ENCODE assay signal across 40 cellular contexts in genomic region chr2:18357537-18357936, GRCh38.
"Had no signal": no experiment of that assay in that cellular context is flagged by ENCODE, and none has a peak within 500 bp of the region (broad histone marks: within the 10 kb centered on the region; RNA-seq: fewer than 3 reads in every experiment).

No MANE protein-coding gene starts in this region.

- H3K9me3 Mint-ChIP-seq: activated CD4-positive, alpha-beta memory T cell treated with anti-CD3 and anti-CD28 coated beads, Interleukin-2, amount 10 ng/mL, durations not matched to agents 7 days and 5 days; activated CD4-positive, alpha-beta T cell treated with anti-CD3 and anti-CD28 coated beads, Interleukin-2, amount 10 ng/mL, durations not matched to agents 7 days and 5 days; activated naive CD4-positive, alpha-beta T cell treated with anti-CD3 and anti-CD28 coated beads, Interleukin-2, amount 10 ng/mL, durations not matched to agents 7 days and 5 days; activated naive CD4-positive, alpha-beta T cell treated with anti-CD3 and anti-CD28 coated beads, Interleukin-2, amount 50 U/mL, for 24 hours; activated naive CD8-positive, alpha-beta T cell treated with anti-CD3 and anti-CD28 coated beads, Interleukin-2, amount 10 ng/mL, durations not matched to agents 7 days and 5 days; activated naive CD8-positive, alpha-beta T cell treated with anti-CD3 and anti-CD28 coated beads, Interleukin-2, amount 50 U/mL, for 24 hours; activated T-cell treated with anti-CD3 and anti-CD28 coated beads, Interleukin-2, amount 50 U/mL, for 24 hours; activated T-helper 2 cell treated with anti-CD3 and anti-CD28 coated beads, Interferon-gamma antibody, Interleukin-2, Interleukin-4, amounts not matched to agents 10 μg/mL and 5 μg/mL and 100 μg/mL, durations not matched to agents 14 hours and 24 hours and 36 hours; brain; central memory CD8-positive, alpha-beta T cell; T-helper 1 cell treated with Interleukin-12 subunit alpha and Interleukin-12 subunit beta and Interleukin-4 antibody, amounts not matched to agents 30 μg/mL and 1 μg/mL, for 36 hours; T-helper 2 cell treated with Interferon-gamma antibody and Interleukin-4, amounts not matched to agents 5 μg/mL and 100 μg/mL, for 36 hours; WTC11 had no signal

- ATAC-seq: activated CD4-positive, alpha-beta T cell treated with anti-CD3 and anti-CD28 coated beads for 36 hours; activated CD4-positive, CD25-positive, alpha-beta regulatory T cell treated with anti-CD3 and anti-CD28 coated beads, Interleukin-2, amount 50 U/mL, for 24 hours; activated CD8-positive, alpha-beta memory T cell treated with anti-CD3 and anti-CD28 coated beads, Interleukin-2, amount 10 ng/mL, durations not matched to agents 7 days and 5 days; activated CD8-positive, alpha-beta T cell treated with anti-CD3 and anti-CD28 coated beads, Interleukin-2, amount 10 ng/mL, durations not matched to agents 7 days and 5 days; activated naive CD8-positive, alpha-beta T cell treated with anti-CD3 and anti-CD28 coated beads, Interleukin-2, amount 50 U/mL, for 24 hours; WTC11 had no signal

- H3K36me3 ChIP-seq: ascending aorta, cardiac muscle cell, WERI-Rb-1 had no signal

- H3K4me3 Mint-ChIP-seq: activated CD4-positive, alpha-beta memory T cell treated with anti-CD3 and anti-CD28 coated beads, Interleukin-2, amount 10 ng/mL, durations not matched to agents 7 days and 5 days; activated CD4-positive, alpha-beta T cell treated with anti-CD3 and anti-CD28 coated beads for 36 hours; activated CD4-positive, alpha-beta T cell treated with anti-CD3 and anti-CD28 coated beads, Interleukin-2, amount 10 ng/mL, durations not matched to agents 7 days and 5 days; activated CD8-positive, alpha-beta memory T cell treated with anti-CD3 and anti-CD28 coated beads, Interleukin-2, amount 10 ng/mL, durations not matched to agents 7 days and 5 days; activated CD8-positive, alpha-beta T cell treated with anti-CD3 and anti-CD28 coated beads, Interleukin-2, amount 10 ng/mL, durations not matched to agents 7 days and 5 days; activated naive CD4-positive, alpha-beta T cell treated with anti-CD3 and anti-CD28 coated beads, Interleukin-2, amount 10 ng/mL, durations not matched to agents 7 days and 5 days; activated naive CD4-positive, alpha-beta T cell treated with anti-CD3 and anti-CD28 coated beads, Interleukin-2, amount 50 U/mL, for 24 hours; activated naive CD8-positive, alpha-beta T cell; activated naive CD8-positive, alpha-beta T cell treated with anti-CD3 and anti-CD28 coated beads, Interleukin-2, amount 10 ng/mL, durations not matched to agents 7 days and 5 days; activated naive CD8-positive, alpha-beta T cell treated with anti-CD3 and anti-CD28 coated beads, Interleukin-2, amount 50 U/mL, for 24 hours; activated T-cell treated with anti-CD3 and anti-CD28 coated beads, Interleukin-2, amount 50 U/mL, for 24 hours; brain; central memory CD8-positive, alpha-beta T cell; T-helper 1 cell treated with Interleukin-12 subunit alpha and Interleukin-12 subunit beta and Interleukin-4 antibody, amounts not matched to agents 30 μg/mL and 1 μg/mL, for 36 hours; T-helper 2 cell treated with Interferon-gamma antibody and Interleukin-4, amounts not matched to agents 5 μg/mL and 100 μg/mL, for 36 hours; WTC11 had no signal

- H3K4me1 ChIP-seq: ascending aorta had no signal

- H3K4me1 Mint-ChIP-seq: activated CD4-positive, alpha-beta memory T cell treated with anti-CD3 and anti-CD28 coated beads, Interleukin-2, amount 10 ng/mL, durations not matched to agents 7 days and 5 days; activated CD4-positive, alpha-beta T cell treated with anti-CD3 and anti-CD28 coated beads for 36 hours; activated CD4-positive, alpha-beta T cell treated with anti-CD3 and anti-CD28 coated beads, Interleukin-2, amount 10 ng/mL, durations not matched to agents 7 days and 5 days; activated CD8-positive, alpha-beta memory T cell treated with anti-CD3 and anti-CD28 coated beads, Interleukin-2, amount 10 ng/mL, durations not matched to agents 7 days and 5 days; activated naive CD4-positive, alpha-beta T cell treated with anti-CD3 and anti-CD28 coated beads, Interleukin-2, amount 10 ng/mL, durations not matched to agents 7 days and 5 days; activated naive CD4-positive, alpha-beta T cell treated with anti-CD3 and anti-CD28 coated beads, Interleukin-2, amount 50 U/mL, for 24 hours; activated naive CD8-positive, alpha-beta T cell treated with anti-CD3 and anti-CD28 coated beads, Interleukin-2, amount 10 ng/mL, durations not matched to agents 7 days and 5 days; activated naive CD8-positive, alpha-beta T cell treated with anti-CD3 and anti-CD28 coated beads, Interleukin-2, amount 50 U/mL, for 24 hours; brain; central memory CD8-positive, alpha-beta T cell; WTC11 had no signal

- FAIRE-seq: bronchial epithelial cell, TTC549 had no signal

- H3K4me3 ChIP-seq: ascending aorta, cardiac muscle cell had no signal

- H3K27ac Mint-ChIP-seq: activated CD4-positive, alpha-beta memory T cell treated with anti-CD3 and anti-CD28 coated beads, Interleukin-2, amount 10 ng/mL, durations not matched to agents 7 days and 5 days; activated CD4-positive, alpha-beta T cell treated with anti-CD3 and anti-CD28 coated beads for 36 hours; activated CD4-positive, alpha-beta T cell treated with anti-CD3 and anti-CD28 coated beads, Interleukin-2, amount 10 ng/mL, durations not matched to agents 7 days and 5 days; activated CD8-positive, alpha-beta memory T cell treated with anti-CD3 and anti-CD28 coated beads, Interleukin-2, amount 10 ng/mL, durations not matched to agents 7 days and 5 days; activated CD8-positive, alpha-beta T cell treated with anti-CD3 and anti-CD28 coated beads, Interleukin-2, amount 10 ng/mL, durations not matched to agents 7 days and 5 days; activated naive CD4-positive, alpha-beta T cell treated with anti-CD3 and anti-CD28 coated beads, Interleukin-2, amount 10 ng/mL, durations not matched to agents 7 days and 5 days; activated naive CD4-positive, alpha-beta T cell treated with anti-CD3 and anti-CD28 coated beads, Interleukin-2, amount 50 U/mL, for 24 hours; activated naive CD8-positive, alpha-beta T cell; activated naive CD8-positive, alpha-beta T cell treated with anti-CD3 and anti-CD28 coated beads, Interleukin-2, amount 10 ng/mL, durations not matched to agents 7 days and 5 days; activated naive CD8-positive, alpha-beta T cell treated with anti-CD3 and anti-CD28 coated beads, Interleukin-2, amount 50 U/mL, for 24 hours; activated T-cell treated with anti-CD3 and anti-CD28 coated beads, Interleukin-2, amount 50 U/mL, for 24 hours; activated T-helper 2 cell treated with anti-CD3 and anti-CD28 coated beads, Interferon-gamma antibody, Interleukin-2, Interleukin-4, amounts not matched to agents 10 μg/mL and 5 μg/mL and 100 μg/mL, durations not matched to agents 14 hours and 24 hours and 36 hours; brain; T-helper 1 cell treated with Interleukin-12 subunit alpha and Interleukin-12 subunit beta and Interleukin-4 antibody, amounts not matched to agents 30 μg/mL and 1 μg/mL, for 36 hours; T-helper 2 cell treated with Interferon-gamma antibody and Interleukin-4, amounts not matched to agents 5 μg/mL and 100 μg/mL, for 36 hours; WTC11 had no signal

- H3K9me3 ChIP-seq: ascending aorta had no signal

- H3K27me3 ChIP-seq: ascending aorta had no signal

- H3K36me3 Mint-ChIP-seq: activated CD8-positive, alpha-beta memory T cell treated with anti-CD3 and anti-CD28 coated beads, Interleukin-2, amount 10 ng/mL, durations not matched to agents 7 days and 5 days; activated naive CD4-positive, alpha-beta T cell treated with anti-CD3 and anti-CD28 coated beads, Interleukin-2, amount 10 ng/mL, durations not matched to agents 7 days and 5 days; activated naive CD4-positive, alpha-beta T cell treated with anti-CD3 and anti-CD28 coated beads, Interleukin-2, amount 50 U/mL, for 24 hours; activated naive CD8-positive, alpha-beta T cell; activated naive CD8-positive, alpha-beta T cell treated with anti-CD3 and anti-CD28 coated beads, Interleukin-2, amount 10 ng/mL, durations not matched to agents 7 days and 5 days; brain; WTC11 had no signal

- H3K27ac ChIP-seq: ascending aorta, cardiac muscle cell, WERI-Rb-1 had no signal

- DNase-seq: activated CD4-positive, alpha-beta memory T cell treated with anti-CD3 and anti-CD28 coated beads, Interleukin-2, amount 10 ng/mL, durations not matched to agents 7 days and 5 days; activated CD4-positive, alpha-beta T cell treated with anti-CD3 and anti-CD28 coated beads for 1 hour; activated CD4-positive, alpha-beta T cell treated with anti-CD3 and anti-CD28 coated beads for 36 hours; activated CD4-positive, alpha-beta T cell treated with anti-CD3 and anti-CD28 coated beads for 48 hours; activated CD4-positive, alpha-beta T cell treated with anti-CD3 and anti-CD28 coated beads, Interleukin-2, amount 10 ng/mL, durations not matched to agents 7 days and 5 days; activated CD4-positive, alpha-beta T cell treated with anti-CD3 and anti-CD28 coated beads, Interleukin-2, amount 50 U/mL, for 48 hours; activated CD4-positive, CD25-positive, alpha-beta regulatory T cell; activated CD8-positive, alpha-beta memory T cell treated with anti-CD3 and anti-CD28 coated beads for 24 hours; activated CD8-positive, alpha-beta memory T cell treated with anti-CD3 and anti-CD28 coated beads, Interleukin-2, amount 10 ng/mL, durations not matched to agents 7 days and 5 days; activated CD8-positive, alpha-beta memory T cell treated with anti-CD3 and anti-CD28 coated beads, Interleukin-2, amount 50 U/mL, for 48 hours; activated CD8-positive, alpha-beta T cell treated with anti-CD3 and anti-CD28 coated beads, Interleukin-2, amount 10 ng/mL, durations not matched to agents 7 days and 5 days; activated effector memory CD4-positive, alpha-beta T cell treated with Interleukin-2 at 50 U/mL for 16 hours; activated gamma-delta T cell; activated naive CD4-positive, alpha-beta T cell treated with anti-CD3 and anti-CD28 coated beads, Interleukin-2, amount 10 ng/mL, durations not matched to agents 7 days and 5 days; activated naive CD4-positive, alpha-beta T cell treated with Interleukin-2 at 50 U/mL for 16 hours; activated naive CD8-positive, alpha-beta T cell treated with anti-CD3 and anti-CD28 coated beads, Interleukin-2, amount 10 ng/mL, durations not matched to agents 7 days and 5 days; activated naive CD8-positive, alpha-beta T cell treated with anti-CD3 and anti-CD28 coated beads, Interleukin-2, amount 50 U/mL, for 24 hours; activated T-cell treated with anti-CD3 and anti-CD28 coated beads, Interleukin-2, amount 50 U/mL, for 24 hours; activated T-cell treated with anti-CD3 and anti-CD28 coated beads, Interleukin-2, amount 50 U/mL, for 48 hours; amygdala; anterior cingulate cortex; caudate nucleus; cerebellar nuclear complex; T-helper 1 cell; T-helper 2 cell; T-helper 9 cell; WERI-Rb-1 had no signal

- H3K27me3 Mint-ChIP-seq: activated CD4-positive, alpha-beta memory T cell treated with anti-CD3 and anti-CD28 coated beads, Interleukin-2, amount 10 ng/mL, durations not matched to agents 7 days and 5 days; activated CD8-positive, alpha-beta memory T cell treated with anti-CD3 and anti-CD28 coated beads, Interleukin-2, amount 10 ng/mL, durations not matched to agents 7 days and 5 days; activated naive CD4-positive, alpha-beta T cell treated with anti-CD3 and anti-CD28 coated beads, Interleukin-2, amount 10 ng/mL, durations not matched to agents 7 days and 5 days; activated naive CD4-positive, alpha-beta T cell treated with anti-CD3 and anti-CD28 coated beads, Interleukin-2, amount 50 U/mL, for 24 hours; activated naive CD8-positive, alpha-beta T cell; central memory CD8-positive, alpha-beta T cell had no signal
